ENCODE assay signal across 1 cellular context in the genomic region with DNA sequence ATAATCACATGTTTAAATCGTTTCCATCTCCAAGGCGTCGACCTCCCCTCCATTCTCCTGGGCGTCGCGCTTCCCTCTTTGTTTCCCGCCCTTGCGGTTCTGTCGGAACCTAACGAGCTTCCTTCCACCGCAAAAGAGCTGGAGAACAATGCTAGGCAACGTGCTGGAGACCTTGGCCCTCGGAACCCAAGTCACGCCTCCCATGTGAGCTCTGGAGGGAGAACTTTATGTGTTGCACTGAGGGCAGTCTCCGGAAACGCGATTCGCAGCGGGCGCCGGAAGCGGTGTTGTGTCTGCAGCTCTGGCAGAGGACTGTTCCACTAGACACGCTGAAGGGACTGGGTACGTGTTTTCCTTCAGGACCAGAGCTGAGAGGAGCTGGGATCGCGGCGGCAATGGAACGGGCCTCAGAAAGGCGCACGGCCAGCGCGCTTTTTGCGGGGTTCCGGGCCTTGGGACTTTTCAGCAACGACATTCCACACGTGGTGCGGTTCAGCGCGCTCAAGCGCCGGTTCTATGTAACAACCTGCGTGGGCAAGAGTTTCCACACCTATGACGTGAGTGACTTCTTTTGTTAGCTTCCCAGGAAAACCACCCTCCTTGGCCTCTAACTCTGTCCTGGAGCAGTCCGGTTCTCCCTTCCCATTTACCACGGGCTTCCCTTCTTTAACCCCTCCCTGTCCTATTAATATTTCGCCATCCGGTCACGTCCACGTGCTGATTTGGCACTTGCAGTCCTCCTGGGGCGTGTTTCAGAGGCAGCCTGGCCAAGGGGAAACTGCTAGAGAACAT.
TF ChIP-seq lines count a peak whose summit lies in the region.

A gene (plus strand): TSS at position 287 of the 792 bp plus-strand sequence. CDS start 109 bp downstream, at position 396.

TF ChIP-seq in HEK293, 187 proteins besides CTCF, POLR2A, EP300 and RAD21 (continued from another document and continues in another):
- TF ChIP-seq, protein P1, sequence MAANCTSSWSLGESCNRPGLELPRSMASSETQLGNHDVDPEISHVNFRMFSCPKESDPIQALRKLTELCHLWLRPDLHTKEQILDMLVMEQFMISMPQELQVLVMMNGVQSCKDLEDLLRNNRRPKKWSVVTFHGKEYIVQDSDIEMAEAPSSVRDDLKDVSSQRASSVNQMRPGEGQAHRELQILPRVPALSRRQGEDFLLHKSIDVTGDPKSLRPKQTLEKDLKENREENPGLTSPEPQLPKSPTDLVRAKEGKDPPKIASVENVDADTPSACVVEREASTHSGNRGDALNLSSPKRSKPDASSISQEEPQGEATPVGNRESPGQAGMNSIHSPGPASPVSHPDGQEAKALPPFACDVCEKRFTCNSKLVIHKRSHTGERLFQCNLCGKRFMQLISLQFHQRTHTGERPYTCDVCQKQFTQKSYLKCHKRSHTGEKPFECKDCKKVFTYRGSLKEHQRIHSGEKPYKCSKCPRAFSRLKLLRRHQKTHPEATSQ (tag by site-specific recombination; IDR thresholded peaks at IDR 0.05), result peak; percentile 99
- TF ChIP-seq ZBTB8A (tag by site-specific recombination; IDR thresholded peaks at IDR 0.05) (peak; percentile 86), SP2 (tag by site-specific recombination; IDR thresholded peaks at IDR 0.05) (peak; percentile 79), ZNF830 (tag by site-specific recombination; IDR thresholded peaks at IDR 0.05; ENCODE audit: low read depth) (no peak), SCRT2 (tag by site-specific recombination; IDR thresholded peaks at IDR 0.05) (peak; percentile 93), ZNF555 (tag by site-specific recombination; conservative IDR thresholded peaks at IDR 0.05) (no peak), ZNF610 (tag by site-specific recombination; IDR thresholded peaks at IDR 0.05; ENCODE audit: borderline replicate concordance) (peak; percentile 94), ZNF350 (tag by site-specific recombination; IDR thresholded peaks at IDR 0.05) (peak; percentile 86), ZNF600 (tag by site-specific recombination; IDR thresholded peaks at IDR 0.05) (peak; percentile 84), ZNF146 (tag by site-specific recombination; IDR thresholded peaks at IDR 0.05) (peak; percentile 60), ZBTB20 (tag by site-specific recombination; IDR thresholded peaks at IDR 0.05) (peak; percentile 53; the same call in 1 of the 2 replicates), ZNF416 (tag by site-specific recombination; IDR thresholded peaks at IDR 0.05) (0 out of 2 replicates have a peak, but pooled peaks have one; percentile 67), ZNF239 (tag by site-specific recombination; IDR thresholded peaks at IDR 0.05) (0 out of 2 replicates have a peak, but pooled peaks have one; percentile 24), IKZF3 (tag by site-specific recombination; IDR thresholded peaks at IDR 0.05) (peak; percentile 79), SCRT1 (tag by site-specific recombination; IDR thresholded peaks at IDR 0.05; ENCODE audit: borderline replicate concordance) (0 out of 2 replicates have a peak, but pooled peaks have one; percentile 68), GLIS2 (tag by site-specific recombination; IDR thresholded peaks at IDR 0.05) (no peak), ZNF677 (tag by site-specific recombination; IDR thresholded peaks at IDR 0.05) (0 out of 2 replicates have a peak, but pooled peaks have one; percentile 31), ZSCAN30 (tag by site-specific recombination; IDR thresholded peaks at IDR 0.05) (peak; percentile 99), ZNF335 (tag by site-specific recombination; conservative IDR thresholded peaks at IDR 0.05) (peak; percentile 86), ZNF202 (tag by site-specific recombination; IDR thresholded peaks at IDR 0.05; ENCODE audit: borderline replicate concordance) (no peak), WT1 (tag by site-specific recombination; IDR thresholded peaks at IDR 0.05) (peak; percentile 34), EGR2 (tag by site-specific recombination; IDR thresholded peaks at IDR 0.05; ENCODE audit: low read depth) (no peak), ZNF837 (tag by site-specific recombination; IDR thresholded peaks at IDR 0.05) (no peak), ZNF521 (tag by site-specific recombination; IDR thresholded peaks at IDR 0.05) (no peak), ZNF76 (tag by site-specific recombination; IDR thresholded peaks at IDR 0.05; ENCODE audit: borderline replicate concordance, low read depth) (peak; percentile 85; the same call in 1 of the 2 replicates), ZNF596 (tag by site-specific recombination; IDR thresholded peaks at IDR 0.05) (0 out of 2 replicates have a peak, but pooled peaks have one; percentile 17)
- TF ChIP-seq, protein P2, sequence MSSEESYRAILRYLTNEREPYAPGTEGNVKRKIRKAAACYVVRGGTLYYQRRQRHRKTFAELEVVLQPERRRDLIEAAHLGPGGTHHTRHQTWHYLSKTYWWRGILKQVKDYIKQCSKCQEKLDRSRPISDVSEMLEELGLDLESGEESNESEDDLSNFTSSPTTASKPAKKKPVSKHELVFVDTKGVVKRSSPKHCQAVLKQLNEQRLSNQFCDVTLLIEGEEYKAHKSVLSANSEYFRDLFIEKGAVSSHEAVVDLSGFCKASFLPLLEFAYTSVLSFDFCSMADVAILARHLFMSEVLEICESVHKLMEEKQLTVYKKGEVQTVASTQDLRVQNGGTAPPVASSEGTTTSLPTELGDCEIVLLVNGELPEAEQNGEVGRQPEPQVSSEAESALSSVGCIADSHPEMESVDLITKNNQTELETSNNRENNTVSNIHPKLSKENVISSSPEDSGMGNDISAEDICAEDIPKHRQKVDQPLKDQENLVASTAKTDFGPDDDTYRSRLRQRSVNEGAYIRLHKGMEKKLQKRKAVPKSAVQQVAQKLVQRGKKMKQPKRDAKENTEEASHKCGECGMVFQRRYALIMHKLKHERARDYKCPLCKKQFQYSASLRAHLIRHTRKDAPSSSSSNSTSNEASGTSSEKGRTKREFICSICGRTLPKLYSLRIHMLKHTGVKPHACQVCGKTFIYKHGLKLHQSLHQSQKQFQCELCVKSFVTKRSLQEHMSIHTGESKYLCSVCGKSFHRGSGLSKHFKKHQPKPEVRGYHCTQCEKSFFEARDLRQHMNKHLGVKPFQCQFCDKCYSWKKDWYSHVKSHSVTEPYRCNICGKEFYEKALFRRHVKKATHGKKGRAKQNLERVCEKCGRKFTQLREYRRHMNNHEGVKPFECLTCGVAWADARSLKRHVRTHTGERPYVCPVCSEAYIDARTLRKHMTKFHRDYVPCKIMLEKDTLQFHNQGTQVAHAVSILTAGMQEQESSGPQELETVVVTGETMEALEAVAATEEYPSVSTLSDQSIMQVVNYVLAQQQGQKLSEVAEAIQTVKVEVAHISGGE (tag by site-specific recombination; conservative IDR thresholded peaks at IDR 0.05; ENCODE audit: low read depth), result peak; percentile 100
- TF ChIP-seq, protein P3, sequence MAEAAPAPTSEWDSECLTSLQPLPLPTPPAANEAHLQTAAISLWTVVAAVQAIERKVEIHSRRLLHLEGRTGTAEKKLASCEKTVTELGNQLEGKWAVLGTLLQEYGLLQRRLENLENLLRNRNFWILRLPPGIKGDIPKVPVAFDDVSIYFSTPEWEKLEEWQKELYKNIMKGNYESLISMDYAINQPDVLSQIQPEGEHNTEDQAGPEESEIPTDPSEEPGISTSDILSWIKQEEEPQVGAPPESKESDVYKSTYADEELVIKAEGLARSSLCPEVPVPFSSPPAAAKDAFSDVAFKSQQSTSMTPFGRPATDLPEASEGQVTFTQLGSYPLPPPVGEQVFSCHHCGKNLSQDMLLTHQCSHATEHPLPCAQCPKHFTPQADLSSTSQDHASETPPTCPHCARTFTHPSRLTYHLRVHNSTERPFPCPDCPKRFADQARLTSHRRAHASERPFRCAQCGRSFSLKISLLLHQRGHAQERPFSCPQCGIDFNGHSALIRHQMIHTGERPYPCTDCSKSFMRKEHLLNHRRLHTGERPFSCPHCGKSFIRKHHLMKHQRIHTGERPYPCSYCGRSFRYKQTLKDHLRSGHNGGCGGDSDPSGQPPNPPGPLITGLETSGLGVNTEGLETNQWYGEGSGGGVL (tag by site-specific recombination; IDR thresholded peaks at IDR 0.05), result peak; percentile 40; the same call in 1 of the 2 replicates
- TF ChIP-seq, protein P4, sequence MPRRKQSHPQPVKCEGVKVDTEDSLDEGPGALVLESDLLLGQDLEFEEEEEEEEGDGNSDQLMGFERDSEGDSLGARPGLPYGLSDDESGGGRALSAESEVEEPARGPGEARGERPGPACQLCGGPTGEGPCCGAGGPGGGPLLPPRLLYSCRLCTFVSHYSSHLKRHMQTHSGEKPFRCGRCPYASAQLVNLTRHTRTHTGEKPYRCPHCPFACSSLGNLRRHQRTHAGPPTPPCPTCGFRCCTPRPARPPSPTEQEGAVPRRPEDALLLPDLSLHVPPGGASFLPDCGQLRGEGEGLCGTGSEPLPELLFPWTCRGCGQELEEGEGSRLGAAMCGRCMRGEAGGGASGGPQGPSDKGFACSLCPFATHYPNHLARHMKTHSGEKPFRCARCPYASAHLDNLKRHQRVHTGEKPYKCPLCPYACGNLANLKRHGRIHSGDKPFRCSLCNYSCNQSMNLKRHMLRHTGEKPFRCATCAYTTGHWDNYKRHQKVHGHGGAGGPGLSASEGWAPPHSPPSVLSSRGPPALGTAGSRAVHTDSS (tag by site-specific recombination; IDR thresholded peaks at IDR 0.05), result peak; percentile 56; the same call in 1 of the 2 replicates
- TF ChIP-seq, protein P5, sequence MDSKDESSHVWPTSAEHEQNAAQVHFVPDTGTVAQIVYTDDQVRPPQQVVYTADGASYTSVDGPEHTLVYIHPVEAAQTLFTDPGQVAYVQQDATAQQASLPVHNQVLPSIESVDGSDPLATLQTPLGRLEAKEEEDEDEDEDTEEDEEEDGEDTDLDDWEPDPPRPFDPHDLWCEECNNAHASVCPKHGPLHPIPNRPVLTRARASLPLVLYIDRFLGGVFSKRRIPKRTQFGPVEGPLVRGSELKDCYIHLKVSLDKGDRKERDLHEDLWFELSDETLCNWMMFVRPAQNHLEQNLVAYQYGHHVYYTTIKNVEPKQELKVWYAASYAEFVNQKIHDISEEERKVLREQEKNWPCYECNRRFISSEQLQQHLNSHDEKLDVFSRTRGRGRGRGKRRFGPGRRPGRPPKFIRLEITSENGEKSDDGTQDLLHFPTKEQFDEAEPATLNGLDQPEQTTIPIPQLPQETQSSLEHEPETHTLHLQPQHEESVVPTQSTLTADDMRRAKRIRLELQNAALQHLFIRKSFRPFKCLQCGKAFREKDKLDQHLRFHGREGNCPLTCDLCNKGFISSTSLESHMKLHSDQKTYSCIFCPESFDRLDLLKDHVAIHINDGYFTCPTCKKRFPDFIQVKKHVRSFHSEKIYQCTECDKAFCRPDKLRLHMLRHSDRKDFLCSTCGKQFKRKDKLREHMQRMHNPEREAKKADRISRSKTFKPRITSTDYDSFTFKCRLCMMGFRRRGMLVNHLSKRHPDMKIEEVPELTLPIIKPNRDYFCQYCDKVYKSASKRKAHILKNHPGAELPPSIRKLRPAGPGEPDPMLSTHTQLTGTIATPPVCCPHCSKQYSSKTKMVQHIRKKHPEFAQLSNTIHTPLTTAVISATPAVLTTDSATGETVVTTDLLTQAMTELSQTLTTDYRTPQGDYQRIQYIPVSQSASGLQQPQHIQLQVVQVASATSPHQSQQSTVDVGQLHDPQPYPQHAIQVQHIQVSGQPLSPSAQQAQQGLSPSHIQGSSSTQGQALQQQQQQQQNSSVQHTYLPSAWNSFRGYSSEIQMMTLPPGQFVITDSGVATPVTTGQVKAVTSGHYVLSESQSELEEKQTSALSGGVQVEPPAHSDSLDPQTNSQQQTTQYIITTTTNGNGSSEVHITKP (tag by site-specific recombination; IDR thresholded peaks at IDR 0.05), result peak; percentile 99
- TF ChIP-seq, protein P6, sequence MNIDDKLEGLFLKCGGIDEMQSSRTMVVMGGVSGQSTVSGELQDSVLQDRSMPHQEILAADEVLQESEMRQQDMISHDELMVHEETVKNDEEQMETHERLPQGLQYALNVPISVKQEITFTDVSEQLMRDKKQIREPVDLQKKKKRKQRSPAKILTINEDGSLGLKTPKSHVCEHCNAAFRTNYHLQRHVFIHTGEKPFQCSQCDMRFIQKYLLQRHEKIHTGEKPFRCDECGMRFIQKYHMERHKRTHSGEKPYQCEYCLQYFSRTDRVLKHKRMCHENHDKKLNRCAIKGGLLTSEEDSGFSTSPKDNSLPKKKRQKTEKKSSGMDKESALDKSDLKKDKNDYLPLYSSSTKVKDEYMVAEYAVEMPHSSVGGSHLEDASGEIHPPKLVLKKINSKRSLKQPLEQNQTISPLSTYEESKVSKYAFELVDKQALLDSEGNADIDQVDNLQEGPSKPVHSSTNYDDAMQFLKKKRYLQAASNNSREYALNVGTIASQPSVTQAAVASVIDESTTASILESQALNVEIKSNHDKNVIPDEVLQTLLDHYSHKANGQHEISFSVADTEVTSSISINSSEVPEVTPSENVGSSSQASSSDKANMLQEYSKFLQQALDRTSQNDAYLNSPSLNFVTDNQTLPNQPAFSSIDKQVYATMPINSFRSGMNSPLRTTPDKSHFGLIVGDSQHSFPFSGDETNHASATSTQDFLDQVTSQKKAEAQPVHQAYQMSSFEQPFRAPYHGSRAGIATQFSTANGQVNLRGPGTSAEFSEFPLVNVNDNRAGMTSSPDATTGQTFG (tag by site-specific recombination; IDR thresholded peaks at IDR 0.05; ENCODE audit: borderline replicate concordance), result peak; percentile 89
- TF ChIP-seq, protein P7, sequence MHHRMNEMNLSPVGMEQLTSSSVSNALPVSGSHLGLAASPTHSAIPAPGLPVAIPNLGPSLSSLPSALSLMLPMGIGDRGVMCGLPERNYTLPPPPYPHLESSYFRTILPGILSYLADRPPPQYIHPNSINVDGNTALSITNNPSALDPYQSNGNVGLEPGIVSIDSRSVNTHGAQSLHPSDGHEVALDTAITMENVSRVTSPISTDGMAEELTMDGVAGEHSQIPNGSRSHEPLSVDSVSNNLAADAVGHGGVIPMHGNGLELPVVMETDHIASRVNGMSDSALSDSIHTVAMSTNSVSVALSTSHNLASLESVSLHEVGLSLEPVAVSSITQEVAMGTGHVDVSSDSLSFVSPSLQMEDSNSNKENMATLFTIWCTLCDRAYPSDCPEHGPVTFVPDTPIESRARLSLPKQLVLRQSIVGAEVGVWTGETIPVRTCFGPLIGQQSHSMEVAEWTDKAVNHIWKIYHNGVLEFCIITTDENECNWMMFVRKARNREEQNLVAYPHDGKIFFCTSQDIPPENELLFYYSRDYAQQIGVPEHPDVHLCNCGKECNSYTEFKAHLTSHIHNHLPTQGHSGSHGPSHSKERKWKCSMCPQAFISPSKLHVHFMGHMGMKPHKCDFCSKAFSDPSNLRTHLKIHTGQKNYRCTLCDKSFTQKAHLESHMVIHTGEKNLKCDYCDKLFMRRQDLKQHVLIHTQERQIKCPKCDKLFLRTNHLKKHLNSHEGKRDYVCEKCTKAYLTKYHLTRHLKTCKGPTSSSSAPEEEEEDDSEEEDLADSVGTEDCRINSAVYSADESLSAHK (tag by site-specific recombination; IDR thresholded peaks at IDR 0.05), result peak; percentile 51
- TF ChIP-seq, protein P8, sequence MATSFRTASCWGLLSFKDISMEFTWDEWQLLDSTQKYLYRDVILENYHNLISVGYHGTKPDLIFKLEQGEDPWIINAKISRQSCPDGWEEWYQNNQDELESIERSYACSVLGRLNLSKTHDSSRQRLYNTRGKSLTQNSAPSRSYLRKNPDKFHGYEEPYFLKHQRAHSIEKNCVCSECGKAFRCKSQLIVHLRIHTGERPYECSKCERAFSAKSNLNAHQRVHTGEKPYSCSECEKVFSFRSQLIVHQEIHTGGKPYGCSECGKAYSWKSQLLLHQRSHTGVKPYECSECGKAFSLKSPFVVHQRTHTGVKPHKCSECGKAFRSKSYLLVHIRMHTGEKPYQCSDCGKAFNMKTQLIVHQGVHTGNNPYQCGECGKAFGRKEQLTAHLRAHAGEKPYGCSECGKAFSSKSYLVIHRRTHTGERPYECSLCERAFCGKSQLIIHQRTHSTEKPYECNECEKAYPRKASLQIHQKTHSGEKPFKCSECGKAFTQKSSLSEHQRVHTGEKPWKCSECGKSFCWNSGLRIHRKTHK (tag by site-specific recombination; IDR thresholded peaks at IDR 0.05), result peak; percentile 28; the same call in 1 of the 2 replicates
